In the genomic region with DNA sequence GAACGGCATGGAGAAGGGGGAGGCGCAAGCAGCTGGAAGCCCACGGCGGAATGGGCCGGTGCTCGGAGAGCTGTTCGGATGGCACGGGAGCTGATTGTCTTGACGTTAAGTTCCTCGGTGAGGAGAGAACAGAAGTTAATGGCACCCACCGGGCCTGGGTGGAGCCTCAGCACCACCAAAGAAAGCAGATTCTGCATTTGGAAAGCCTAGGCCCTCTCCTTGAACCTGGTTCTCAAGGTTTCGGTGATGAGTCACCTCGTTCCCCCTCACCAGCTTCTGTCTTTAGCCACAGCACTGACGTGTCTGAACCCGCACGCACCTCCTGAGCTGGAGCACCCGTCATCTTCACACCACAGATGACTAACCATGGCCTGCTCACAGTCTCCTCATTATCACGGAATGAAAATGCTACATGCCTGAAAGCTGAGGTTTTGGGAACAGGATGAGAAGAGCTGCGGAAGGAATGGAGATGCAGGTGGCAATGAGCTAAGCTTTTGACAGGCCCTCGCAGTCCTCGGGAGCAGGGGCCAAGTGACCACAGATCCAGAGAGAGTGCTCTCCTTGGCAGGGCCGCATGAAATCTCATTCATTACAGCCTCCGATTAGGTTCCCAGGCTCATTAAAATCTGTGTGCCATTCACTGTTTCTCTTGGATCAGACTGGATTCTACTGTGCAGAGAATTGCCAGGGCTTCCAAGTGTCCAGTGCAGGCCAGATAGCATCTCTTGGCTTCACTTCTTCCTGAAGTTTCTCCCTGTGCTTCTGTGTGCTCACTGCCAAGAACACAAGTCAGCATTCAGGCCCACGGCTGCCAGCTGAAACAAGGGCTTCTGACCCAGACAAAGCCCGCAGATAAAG, we compare ENCODE assay signal across 8 cellular contexts.
DNase-seq lines count a peak whose midpoint lies in the region; ATAC-seq, FAIRE-seq and TF ChIP-seq lines count a peak whose summit lies in the region.

No MANE protein-coding gene starts in this region.

- H3K27ac Mint-ChIP-seq in nephron, result peak overlapping the region in 2 of 3 experiments; percentile 70 to 92

- no peak overlapping the region for H3K4me3 ChIP-seq in vagina

- H3K27me3 ChIP-seq in vagina, result no peaks in the 10 kb centered on the region

- H3K4me1 Mint-ChIP-seq in nephron, result peaks cover 18% of the 10 kb centered on the region

- H3K4me1 ChIP-seq in vagina, result peaks cover 7% of the 10 kb centered on the region

- H3K36me3 ChIP-seq in vagina, result no peaks in the 10 kb centered on the region

- no peaks in the 10 kb centered on the region for H3K9me3 ChIP-seq in vagina

- intact Hi-C loops in vagina (cut with DNase I), result no loop called here

- peak; percentile 90 for DNase-seq in AG08396 (ENCODE audit: low spot score)
- DNase-seq in RCC 7860 (ENCODE audit: low spot score), result peak; percentile 100
- DNase-seq in cerebellum (ENCODE audit: low spot score), result peak; percentile 50
- DNase-seq in vagina (ENCODE audit: extremely low spot score in 2 of 2), result no peak
- DNase-seq in amniotic stem cell (lab: John Stamatoyannopoulos, UW), result no peak

- peak; percentile 96 for FAIRE-seq in RCC 7860 (lab: Jason Lieb, UNC)

- no peaks in the 10 kb centered on the region for H3K36me3 Mint-ChIP-seq in nephron (ENCODE audit: low read depth)

- no peak for TF ChIP-seq POLR2A in vagina (IDR thresholded peaks at IDR 0.05)

- peaks cover 5% of the 10 kb centered on the region for H3K27me3 Mint-ChIP-seq in nephron (ENCODE audit: low read depth)

- ATAC-seq in GM21529 (IDR thresholded peaks at IDR 0.05; ENCODE audit: unreplicated experiment) (peak; percentile 96), HG02588 (IDR thresholded peaks at IDR 0.05; ENCODE audit: unreplicated experiment) (no peak)

- TF ChIP-seq CTCF in nephron (IDR thresholded peaks at IDR 0.05; ENCODE audit: unreplicated experiment in 3 of 3) (no peak), vagina (IDR thresholded peaks at IDR 0.05) (no peak)

- no peaks in the 10 kb centered on the region for H3K9me3 Mint-ChIP-seq in nephron

- H3K27ac ChIP-seq in vagina, result peak overlapping the region; percentile 81

- H3K4me3 Mint-ChIP-seq in nephron, result no peak overlapping the region

Comparison
In these comparisons a context has a peak if more than half of its experiments do, and no peak if none do; other contexts are left out.
1. DNase-seq: peak in AG08396 (single experiment), RCC 7860 (single experiment) and cerebellum (single experiment); none in vagina (0 of 2) and amniotic stem cell (single experiment).